In the genomic region with DNA sequence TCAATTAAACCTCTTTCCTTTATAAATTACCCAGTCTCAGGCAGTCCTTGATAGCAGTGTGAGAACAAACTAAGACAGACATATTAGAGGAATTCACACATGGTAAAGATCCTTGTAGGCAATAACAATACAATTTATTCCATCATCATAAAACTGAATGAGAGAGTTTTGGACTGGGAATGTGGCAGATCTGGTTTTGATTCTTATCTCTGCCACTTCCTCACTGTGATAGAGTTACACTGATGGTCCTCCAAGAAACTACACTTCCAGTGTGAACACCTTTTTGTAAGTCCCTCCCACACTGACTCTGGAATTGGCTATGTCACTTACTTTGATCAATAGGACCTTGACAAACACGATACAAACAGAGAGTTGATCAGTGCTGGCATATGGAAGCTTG, we compare ENCODE assay signal across 23 cellular contexts. TPM values are rescaled to one million over a fixed set of nuclear protein-coding genes. Genes with fewer than 3 reads are reported as not detected.
"Had no signal": no experiment of that assay in that cellular context is flagged by ENCODE, and none has a peak within 500 bp of the region (broad histone marks: within the 10 kb centered on the region; RNA-seq: fewer than 3 reads in every experiment).

No MANE protein-coding gene starts in this region.

- H3K4me1 ChIP-seq: SJCRH30 had no signal

- H3K27me3 ChIP-seq: MG63, SJCRH30 had no signal

- H3K9me3 ChIP-seq: MG63, SJCRH30 had no signal

- H3K27ac ChIP-seq: SJCRH30 had no signal

- H3K4me3 ChIP-seq: MG63, SJCRH30 had no signal

- FAIRE-seq: HepG2, RCC 7860 had no signal

- H3K36me3 ChIP-seq: MG63, SJCRH30 had no signal

- DNase-seq: IMR-90, Karpas-422, KG1, MG63, NCI-H1092, NCI-H1105 treated with DMSO at 0.1 percent for 48 hours, NCI-H1417 treated with DMSO at 0.1 percent for 48 hours, NCI-H146, NCI-H1694 treated with DMSO at 0.1 percent for 48 hours, NCI-H1930, NCI-H2081 treated with DMSO at 0.1 percent for 48 hours, NCI-H2171 treated with DMSO at 0.1 percent for 48 hours, NCI-H345, NCI-H446 treated with DMSO at 0.1 percent for 48 hours, NCI-H510A treated with DMSO at 0.1 percent for 48 hours, NCI-H526, NCI-H748 treated with DMSO at 0.1 percent for 48 hours, Right ventricle myocardium superior, RPMI8226, SJCRH30 had no signal

RNA-seq across cellular contexts. Expression of a gene that starts 2.9 kb away (rescaled TPM):
- total RNA-seq: HepG2, HT1080 had no signal
